Comparison of ENCODE assay signal across 1 cellular context in genomic region chr3:184426691-184427141, GRCh38.
TF ChIP-seq lines count a peak whose summit lies in the region.

No MANE protein-coding gene starts in this region.

TF ChIP-seq in H1, 55 proteins besides CTCF, POLR2A, EP300 and RAD21 (continued from another document):
- TF ChIP-seq SIRT6 (IDR thresholded peaks at IDR 0.05; ENCODE audit: low read length) (no peak), CREB1 (IDR thresholded peaks at IDR 0.05) (no peak), KDM4A (IDR thresholded peaks at IDR 0.05; ENCODE audit: low read depth, low read length, severe bottlenecking) (no peak), SRF (IDR thresholded peaks at IDR 0.05; ENCODE audit: low read depth, low read length) (no peak), NRF1 (IDR thresholded peaks at IDR 0.05; ENCODE audit: low read depth, low read length) (no peak), SAP30 (IDR thresholded peaks at IDR 0.05; ENCODE audit: insufficient read depth, insufficient replicate concordance, low read length) (no peak), MAFK (IDR thresholded peaks at IDR 0.05; ENCODE audit: low read depth, low read length) (no peak), TBP (IDR thresholded peaks at IDR 0.05; ENCODE audit: low read depth, low read length) (no peak)
- TF ChIP-seq, protein P1, sequence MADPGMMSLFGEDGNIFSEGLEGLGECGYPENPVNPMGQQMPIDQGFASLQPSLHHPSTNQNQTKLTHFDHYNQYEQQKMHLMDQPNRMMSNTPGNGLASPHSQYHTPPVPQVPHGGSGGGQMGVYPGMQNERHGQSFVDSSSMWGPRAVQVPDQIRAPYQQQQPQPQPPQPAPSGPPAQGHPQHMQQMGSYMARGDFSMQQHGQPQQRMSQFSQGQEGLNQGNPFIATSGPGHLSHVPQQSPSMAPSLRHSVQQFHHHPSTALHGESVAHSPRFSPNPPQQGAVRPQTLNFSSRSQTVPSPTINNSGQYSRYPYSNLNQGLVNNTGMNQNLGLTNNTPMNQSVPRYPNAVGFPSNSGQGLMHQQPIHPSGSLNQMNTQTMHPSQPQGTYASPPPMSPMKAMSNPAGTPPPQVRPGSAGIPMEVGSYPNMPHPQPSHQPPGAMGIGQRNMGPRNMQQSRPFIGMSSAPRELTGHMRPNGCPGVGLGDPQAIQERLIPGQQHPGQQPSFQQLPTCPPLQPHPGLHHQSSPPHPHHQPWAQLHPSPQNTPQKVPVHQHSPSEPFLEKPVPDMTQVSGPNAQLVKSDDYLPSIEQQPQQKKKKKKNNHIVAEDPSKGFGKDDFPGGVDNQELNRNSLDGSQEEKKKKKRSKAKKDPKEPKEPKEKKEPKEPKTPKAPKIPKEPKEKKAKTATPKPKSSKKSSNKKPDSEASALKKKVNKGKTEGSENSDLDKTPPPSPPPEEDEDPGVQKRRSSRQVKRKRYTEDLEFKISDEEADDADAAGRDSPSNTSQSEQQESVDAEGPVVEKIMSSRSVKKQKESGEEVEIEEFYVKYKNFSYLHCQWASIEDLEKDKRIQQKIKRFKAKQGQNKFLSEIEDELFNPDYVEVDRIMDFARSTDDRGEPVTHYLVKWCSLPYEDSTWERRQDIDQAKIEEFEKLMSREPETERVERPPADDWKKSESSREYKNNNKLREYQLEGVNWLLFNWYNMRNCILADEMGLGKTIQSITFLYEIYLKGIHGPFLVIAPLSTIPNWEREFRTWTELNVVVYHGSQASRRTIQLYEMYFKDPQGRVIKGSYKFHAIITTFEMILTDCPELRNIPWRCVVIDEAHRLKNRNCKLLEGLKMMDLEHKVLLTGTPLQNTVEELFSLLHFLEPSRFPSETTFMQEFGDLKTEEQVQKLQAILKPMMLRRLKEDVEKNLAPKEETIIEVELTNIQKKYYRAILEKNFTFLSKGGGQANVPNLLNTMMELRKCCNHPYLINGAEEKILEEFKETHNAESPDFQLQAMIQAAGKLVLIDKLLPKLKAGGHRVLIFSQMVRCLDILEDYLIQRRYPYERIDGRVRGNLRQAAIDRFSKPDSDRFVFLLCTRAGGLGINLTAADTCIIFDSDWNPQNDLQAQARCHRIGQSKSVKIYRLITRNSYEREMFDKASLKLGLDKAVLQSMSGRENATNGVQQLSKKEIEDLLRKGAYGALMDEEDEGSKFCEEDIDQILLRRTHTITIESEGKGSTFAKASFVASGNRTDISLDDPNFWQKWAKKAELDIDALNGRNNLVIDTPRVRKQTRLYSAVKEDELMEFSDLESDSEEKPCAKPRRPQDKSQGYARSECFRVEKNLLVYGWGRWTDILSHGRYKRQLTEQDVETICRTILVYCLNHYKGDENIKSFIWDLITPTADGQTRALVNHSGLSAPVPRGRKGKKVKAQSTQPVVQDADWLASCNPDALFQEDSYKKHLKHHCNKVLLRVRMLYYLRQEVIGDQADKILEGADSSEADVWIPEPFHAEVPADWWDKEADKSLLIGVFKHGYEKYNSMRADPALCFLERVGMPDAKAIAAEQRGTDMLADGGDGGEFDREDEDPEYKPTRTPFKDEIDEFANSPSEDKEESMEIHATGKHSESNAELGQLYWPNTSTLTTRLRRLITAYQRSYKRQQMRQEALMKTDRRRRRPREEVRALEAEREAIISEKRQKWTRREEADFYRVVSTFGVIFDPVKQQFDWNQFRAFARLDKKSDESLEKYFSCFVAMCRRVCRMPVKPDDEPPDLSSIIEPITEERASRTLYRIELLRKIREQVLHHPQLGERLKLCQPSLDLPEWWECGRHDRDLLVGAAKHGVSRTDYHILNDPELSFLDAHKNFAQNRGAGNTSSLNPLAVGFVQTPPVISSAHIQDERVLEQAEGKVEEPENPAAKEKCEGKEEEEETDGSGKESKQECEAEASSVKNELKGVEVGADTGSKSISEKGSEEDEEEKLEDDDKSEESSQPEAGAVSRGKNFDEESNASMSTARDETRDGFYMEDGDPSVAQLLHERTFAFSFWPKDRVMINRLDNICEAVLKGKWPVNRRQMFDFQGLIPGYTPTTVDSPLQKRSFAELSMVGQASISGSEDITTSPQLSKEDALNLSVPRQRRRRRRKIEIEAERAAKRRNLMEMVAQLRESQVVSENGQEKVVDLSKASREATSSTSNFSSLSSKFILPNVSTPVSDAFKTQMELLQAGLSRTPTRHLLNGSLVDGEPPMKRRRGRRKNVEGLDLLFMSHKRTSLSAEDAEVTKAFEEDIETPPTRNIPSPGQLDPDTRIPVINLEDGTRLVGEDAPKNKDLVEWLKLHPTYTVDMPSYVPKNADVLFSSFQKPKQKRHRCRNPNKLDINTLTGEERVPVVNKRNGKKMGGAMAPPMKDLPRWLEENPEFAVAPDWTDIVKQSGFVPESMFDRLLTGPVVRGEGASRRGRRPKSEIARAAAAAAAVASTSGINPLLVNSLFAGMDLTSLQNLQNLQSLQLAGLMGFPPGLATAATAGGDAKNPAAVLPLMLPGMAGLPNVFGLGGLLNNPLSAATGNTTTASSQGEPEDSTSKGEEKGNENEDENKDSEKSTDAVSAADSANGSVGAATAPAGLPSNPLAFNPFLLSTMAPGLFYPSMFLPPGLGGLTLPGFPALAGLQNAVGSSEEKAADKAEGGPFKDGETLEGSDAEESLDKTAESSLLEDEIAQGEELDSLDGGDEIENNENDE (IDR thresholded peaks at IDR 0.05; ENCODE audit: insufficient replicate concordance, low read length) = no peak
